In genomic region chr10:95831076-95831475, GRCh38 we compare ENCODE assay signal across 1 cellular context.
A peak's percentile ranks its signal among the peaks of the same experiment; 100 is the strongest.
TF ChIP-seq lines count a peak whose summit lies in the region.

No MANE protein-coding gene starts in this region.

TF ChIP-seq in GM12878, 131 proteins besides CTCF, POLR2A, EP300 and RAD21 (continued from another document):
- TF ChIP-seq BCLAF1 (IDR thresholded peaks at IDR 0.05) = no peak
- TF ChIP-seq POLR2AphosphoS5 (IDR thresholded peaks at IDR 0.05; ENCODE audit: low read length) = no peak
- TF ChIP-seq ZBED1 (IDR thresholded peaks at IDR 0.05; ENCODE audit: borderline replicate concordance) = no peak
- no peak for TF ChIP-seq WRNIP1 (IDR thresholded peaks at IDR 0.05; ENCODE audit: borderline replicate concordance, low read depth, low read length)
- TF ChIP-seq PML (IDR thresholded peaks at IDR 0.05; ENCODE audit: low read length) = 0 out of 2 replicates have a peak, but pooled peaks have one; percentile 40
- TF ChIP-seq CHD1 (IDR thresholded peaks at IDR 0.05; ENCODE audit: low read depth, low read length) = no peak
- no peak for TF ChIP-seq CEBPZ (IDR thresholded peaks at IDR 0.05; ENCODE audit: low read depth, low read length)
- no peak for TF ChIP-seq CBX3 (IDR thresholded peaks at IDR 0.05; ENCODE audit: borderline replicate concordance, low read depth)
- TF ChIP-seq RBBP5 (conservative IDR thresholded peaks at IDR 0.05) = no peak
- TF ChIP-seq MXI1 (IDR thresholded peaks at IDR 0.05; ENCODE audit: low read depth, low read length) = no peak
- TF ChIP-seq IRF4 (IDR thresholded peaks at IDR 0.05; ENCODE audit: low read depth, low read length) = no peak
- peak in 1 of 2 experiments; percentile 14; a peak in 3 of 4 replicates for TF ChIP-seq IKZF2 (IDR thresholded peaks at IDR 0.05)
- no peak for TF ChIP-seq DPF2 (IDR thresholded peaks at IDR 0.05)
- TF ChIP-seq MYC (IDR thresholded peaks at IDR 0.05; ENCODE audit: insufficient read depth, insufficient read length, insufficient replicate concordance, low read length, severe bottlenecking) = no peak
- 0 out of 2 replicates have a peak, but pooled peaks have one; percentile 17 for TF ChIP-seq RUNX3 (IDR thresholded peaks at IDR 0.05; ENCODE audit: low read length)
- TF ChIP-seq BCL3 (IDR thresholded peaks at IDR 0.05; ENCODE audit: borderline replicate concordance, insufficient read depth, low read depth, low read length, poor library complexity, severe bottlenecking) = no peak
- TF ChIP-seq HDAC2 (IDR thresholded peaks at IDR 0.05) = no peak
- no peak for TF ChIP-seq EZH2 (IDR thresholded peaks at IDR 0.05; ENCODE audit: borderline replicate concordance, control insufficient read depth, low read depth, low read length)
- TF ChIP-seq SPI1 (IDR thresholded peaks at IDR 0.05; ENCODE audit: borderline replicate concordance, insufficient read depth, low read depth, low read length) = peak; percentile 56
- TF ChIP-seq IKZF1 (conservative IDR thresholded peaks at IDR 0.05) = peak; percentile 41; the same call in 1 of the 2 replicates
- no peak for TF ChIP-seq ZBTB40 (IDR thresholded peaks at IDR 0.05; ENCODE audit: borderline replicate concordance)
- TF ChIP-seq RELA (IDR thresholded peaks at IDR 0.05; ENCODE audit: borderline replicate concordance, partially characterized antibody) = no peak
- no peak for TF ChIP-seq RFX5 (IDR thresholded peaks at IDR 0.05; ENCODE audit: low read depth, low read length)
- TF ChIP-seq TCF12 (IDR thresholded peaks at IDR 0.05; ENCODE audit: low read depth, low read length) = 0 out of 2 replicates have a peak, but pooled peaks have one; percentile 13
- no peak for TF ChIP-seq SMC3 (IDR thresholded peaks at IDR 0.05; ENCODE audit: borderline replicate concordance, low read length)
- TF ChIP-seq SMAD5 (IDR thresholded peaks at IDR 0.05; ENCODE audit: low read depth) = no peak
- no peak for TF ChIP-seq BCL11A (IDR thresholded peaks at IDR 0.05; ENCODE audit: low read depth, low read length)
- no peak for TF ChIP-seq CHD2 (IDR thresholded peaks at IDR 0.05; ENCODE audit: borderline replicate concordance, low read depth, low read length)
- no peak for TF ChIP-seq NBN (IDR thresholded peaks at IDR 0.05)
- no peak for TF ChIP-seq CUX1 (IDR thresholded peaks at IDR 0.05; ENCODE audit: insufficient replicate concordance, low read depth, low read length)
- no peak for TF ChIP-seq PBX3 (IDR thresholded peaks at IDR 0.05; ENCODE audit: insufficient replicate concordance, low read depth, low read length)
- TF ChIP-seq SUZ12 (IDR thresholded peaks at IDR 0.05; ENCODE audit: unreplicated experiment) = no peak
- TF ChIP-seq IRF3 (IDR thresholded peaks at IDR 0.05) = no peak
- no peak for TF ChIP-seq TCF3 (IDR thresholded peaks at IDR 0.05; ENCODE audit: borderline replicate concordance, insufficient read depth, low read depth, low read length)
- TF ChIP-seq LARP7 (IDR thresholded peaks at IDR 0.05) = 0 out of 2 replicates have a peak, but pooled peaks have one; percentile 19
- no peak for TF ChIP-seq FOXM1 (IDR thresholded peaks at IDR 0.05; ENCODE audit: low read depth, low read length)
- no peak for TF ChIP-seq RB1 (IDR thresholded peaks at IDR 0.05; ENCODE audit: borderline replicate concordance)
- TF ChIP-seq E2F4 (IDR thresholded peaks at IDR 0.05; ENCODE audit: low read depth, low read length) = no peak
- no peak for TF ChIP-seq EGR1 (IDR thresholded peaks at IDR 0.05; ENCODE audit: borderline replicate concordance in 1 of 2, low read depth in 2 of 2, low read length in 2 of 2)
- no peak for TF ChIP-seq HDGF (IDR thresholded peaks at IDR 0.05)
- no peak for TF ChIP-seq STAT3 (IDR thresholded peaks at IDR 0.05; ENCODE audit: low read depth, low read length)
- no peak for TF ChIP-seq CHD4 (IDR thresholded peaks at IDR 0.05)
- TF ChIP-seq BACH1 (IDR thresholded peaks at IDR 0.05; ENCODE audit: borderline replicate concordance) = peak; percentile 5; the same call in 1 of the 2 replicates
- no peak for TF ChIP-seq SIN3A (IDR thresholded peaks at IDR 0.05; ENCODE audit: low read depth, low read length)
